Comparison of ENCODE assay signal across 17 cellular contexts in genomic region chr5:1661831-1662558, GRCh38.
"Had no signal": no experiment of that assay in that cellular context is flagged by ENCODE, and none has a peak within 500 bp of the region (broad histone marks: within the 10 kb centered on the region; RNA-seq: fewer than 3 reads in every experiment).

No MANE protein-coding gene starts in this region.

- DNase-seq: activated B cell treated with CpG ODN at 0.5 μM for 24 hours; activated CD4-positive, alpha-beta T cell treated with anti-CD3 and anti-CD28 coated beads, Interleukin-2, amount 10 ng/mL, durations not matched to agents 7 days and 5 days; activated naive CD4-positive, alpha-beta T cell treated with Interleukin-2 at 50 U/mL for 16 hours; central memory CD4-positive, alpha-beta T cell; cortex of kidney; effector memory CD4-positive, alpha-beta T cell; gastrocnemius medialis; heart right ventricle; lower lobe of right lung; nucleus accumbens; stimulated activated CD4-positive, alpha-beta T cell treated with anti-CD3 and anti-CD28 coated beads, Interleukin-12 subunit alpha, Interleukin-12 subunit beta, amount 100 ng/mL, for 4 hours; stimulated activated CD4-positive, alpha-beta T cell treated with anti-CD3 and anti-CD28 coated beads, Interleukin-2, amount 100 ng/mL, for 48 hours; T-helper 2 cell had no signal

- H3K4me3 Mint-ChIP-seq: activated B cell treated with CpG ODN at 0.5 μM for 24 hours; activated CD4-positive, alpha-beta T cell treated with anti-CD3 and anti-CD28 coated beads, Interleukin-2, amount 10 ng/mL, durations not matched to agents 7 days and 5 days; naive thymus-derived CD4-positive, alpha-beta T cell; stimulated activated naive CD8-positive, alpha-beta T cell treated with anti-CD3 and anti-CD28 coated beads, Interleukin-15, amount 100 ng/mL, for 72 hours had no signal

- H3K27ac Mint-ChIP-seq: activated B cell treated with CpG ODN at 0.5 μM for 24 hours; activated CD4-positive, alpha-beta T cell treated with anti-CD3 and anti-CD28 coated beads, Interleukin-2, amount 10 ng/mL, durations not matched to agents 7 days and 5 days; stimulated activated naive CD8-positive, alpha-beta T cell treated with anti-CD3 and anti-CD28 coated beads, Interleukin-15, amount 100 ng/mL, for 72 hours had no signal

- H3K9me3 Mint-ChIP-seq: activated B cell treated with CpG ODN at 0.5 μM for 24 hours; activated CD4-positive, alpha-beta T cell treated with anti-CD3 and anti-CD28 coated beads, Interleukin-2, amount 10 ng/mL, durations not matched to agents 7 days and 5 days; stimulated activated naive CD8-positive, alpha-beta T cell treated with anti-CD3 and anti-CD28 coated beads, Interleukin-15, amount 100 ng/mL, for 72 hours had no signal

- ATAC-seq: gastrocnemius medialis; psoas muscle; stimulated activated naive CD8-positive, alpha-beta T cell treated with anti-CD3 and anti-CD28 coated beads, Interleukin-15, amount 100 ng/mL, for 72 hours had no signal

- H3K36me3 Mint-ChIP-seq: naive thymus-derived CD4-positive, alpha-beta T cell had no signal

- H3K4me1 Mint-ChIP-seq: stimulated activated naive CD8-positive, alpha-beta T cell treated with anti-CD3 and anti-CD28 coated beads, Interleukin-15, amount 100 ng/mL, for 72 hours had no signal

- H3K4me3 ChIP-seq: gastrocnemius medialis, heart right ventricle, lower lobe of right lung, psoas muscle, thoracic aorta had no signal
